In the genomic region with DNA sequence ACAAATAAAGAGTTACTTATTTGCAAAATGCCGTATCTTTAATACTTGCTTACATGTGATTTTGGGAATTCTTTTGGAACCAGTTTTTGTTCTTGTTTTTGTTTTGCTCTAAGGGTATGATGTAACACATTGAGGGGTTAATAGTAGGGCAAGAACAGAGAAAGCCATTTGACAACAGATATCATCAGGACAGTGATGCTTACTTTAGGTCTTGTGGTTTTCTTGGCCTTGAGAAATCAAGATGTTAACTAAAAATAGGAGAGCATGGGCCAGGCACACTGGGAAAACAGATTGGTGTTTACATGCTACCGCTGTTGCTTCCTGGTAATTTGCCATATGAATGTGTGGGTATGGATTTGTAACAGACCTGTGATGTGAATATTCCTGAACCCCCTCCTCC, we compare ENCODE assay signal across 1 cellular context.
TF ChIP-seq lines count a peak whose summit lies in the region.

No MANE protein-coding gene starts in this region.

TF ChIP-seq in GM23338, 12 proteins besides CTCF, POLR2A, EP300 and RAD21:
- TF ChIP-seq ZNF462 (CRISPR knock-in tag; IDR thresholded peaks at IDR 0.05) (no peak), EZH2 (IDR thresholded peaks at IDR 0.05; ENCODE audit: low read depth, unreplicated experiment) (no peak), ZNF114 (CRISPR knock-in tag; IDR thresholded peaks at IDR 0.05) (no peak), STAT1 (IDR thresholded peaks at IDR 0.05; ENCODE audit: unreplicated experiment) (no peak), ZNF331 (CRISPR knock-in tag; IDR thresholded peaks at IDR 0.05; ENCODE audit: low read depth) (no peak), POLR2AphosphoS5 (IDR thresholded peaks at IDR 0.05; ENCODE audit: low read depth) (no peak), NANOG (IDR thresholded peaks at IDR 0.05; ENCODE audit: borderline replicate concordance) (no peak), JUNB (IDR thresholded peaks at IDR 0.05; ENCODE audit: unreplicated experiment) (no peak), EZH2phosphoT487 (IDR thresholded peaks at IDR 0.05; ENCODE audit: unreplicated experiment) (no peak), CREB1 (CRISPR knock-in tag; IDR thresholded peaks at IDR 0.05; ENCODE audit: low read depth) (no peak)
- TF ChIP-seq, protein P1, sequence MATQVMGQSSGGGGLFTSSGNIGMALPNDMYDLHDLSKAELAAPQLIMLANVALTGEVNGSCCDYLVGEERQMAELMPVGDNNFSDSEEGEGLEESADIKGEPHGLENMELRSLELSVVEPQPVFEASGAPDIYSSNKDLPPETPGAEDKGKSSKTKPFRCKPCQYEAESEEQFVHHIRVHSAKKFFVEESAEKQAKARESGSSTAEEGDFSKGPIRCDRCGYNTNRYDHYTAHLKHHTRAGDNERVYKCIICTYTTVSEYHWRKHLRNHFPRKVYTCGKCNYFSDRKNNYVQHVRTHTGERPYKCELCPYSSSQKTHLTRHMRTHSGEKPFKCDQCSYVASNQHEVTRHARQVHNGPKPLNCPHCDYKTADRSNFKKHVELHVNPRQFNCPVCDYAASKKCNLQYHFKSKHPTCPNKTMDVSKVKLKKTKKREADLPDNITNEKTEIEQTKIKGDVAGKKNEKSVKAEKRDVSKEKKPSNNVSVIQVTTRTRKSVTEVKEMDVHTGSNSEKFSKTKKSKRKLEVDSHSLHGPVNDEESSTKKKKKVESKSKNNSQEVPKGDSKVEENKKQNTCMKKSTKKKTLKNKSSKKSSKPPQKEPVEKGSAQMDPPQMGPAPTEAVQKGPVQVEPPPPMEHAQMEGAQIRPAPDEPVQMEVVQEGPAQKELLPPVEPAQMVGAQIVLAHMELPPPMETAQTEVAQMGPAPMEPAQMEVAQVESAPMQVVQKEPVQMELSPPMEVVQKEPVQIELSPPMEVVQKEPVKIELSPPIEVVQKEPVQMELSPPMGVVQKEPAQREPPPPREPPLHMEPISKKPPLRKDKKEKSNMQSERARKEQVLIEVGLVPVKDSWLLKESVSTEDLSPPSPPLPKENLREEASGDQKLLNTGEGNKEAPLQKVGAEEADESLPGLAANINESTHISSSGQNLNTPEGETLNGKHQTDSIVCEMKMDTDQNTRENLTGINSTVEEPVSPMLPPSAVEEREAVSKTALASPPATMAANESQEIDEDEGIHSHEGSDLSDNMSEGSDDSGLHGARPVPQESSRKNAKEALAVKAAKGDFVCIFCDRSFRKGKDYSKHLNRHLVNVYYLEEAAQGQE (IDR thresholded peaks at IDR 0.05; ENCODE audit: unreplicated experiment): no peak
- TF ChIP-seq, protein P2, sequence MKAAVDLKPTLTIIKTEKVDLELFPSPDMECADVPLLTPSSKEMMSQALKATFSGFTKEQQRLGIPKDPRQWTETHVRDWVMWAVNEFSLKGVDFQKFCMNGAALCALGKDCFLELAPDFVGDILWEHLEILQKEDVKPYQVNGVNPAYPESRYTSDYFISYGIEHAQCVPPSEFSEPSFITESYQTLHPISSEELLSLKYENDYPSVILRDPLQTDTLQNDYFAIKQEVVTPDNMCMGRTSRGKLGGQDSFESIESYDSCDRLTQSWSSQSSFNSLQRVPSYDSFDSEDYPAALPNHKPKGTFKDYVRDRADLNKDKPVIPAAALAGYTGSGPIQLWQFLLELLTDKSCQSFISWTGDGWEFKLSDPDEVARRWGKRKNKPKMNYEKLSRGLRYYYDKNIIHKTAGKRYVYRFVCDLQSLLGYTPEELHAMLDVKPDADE (IDR thresholded peaks at IDR 0.05): no peak
